ENCODE assay signal across 18 cellular contexts in the genomic region with DNA sequence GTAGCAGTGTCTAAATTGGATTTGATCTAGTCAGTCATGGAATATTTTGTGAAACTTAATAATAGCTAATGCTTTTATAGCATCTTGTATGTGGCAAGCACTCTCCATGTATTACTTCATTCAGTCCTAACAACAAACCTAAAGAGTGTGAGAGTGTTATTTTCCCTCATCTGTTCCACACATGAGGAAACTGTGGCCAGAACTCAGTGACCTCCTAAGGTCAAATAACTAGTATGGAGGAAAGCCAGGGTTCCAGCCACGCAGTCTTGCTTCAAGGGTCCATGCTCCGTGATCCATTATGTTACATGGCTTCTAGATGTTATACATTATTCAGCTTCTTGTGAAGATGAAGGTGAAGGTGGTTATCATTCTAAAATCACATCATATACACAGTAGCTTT. TPM values are rescaled to one million over a fixed set of nuclear protein-coding genes. Genes with fewer than 3 reads are reported as not detected.
DNase-seq lines count a peak whose midpoint lies in the region; ATAC-seq and TF ChIP-seq lines count a peak whose summit lies in the region.
"Had no signal": no experiment of that assay in that cellular context is flagged by ENCODE, and none has a peak within 500 bp of the region (broad histone marks: within the 10 kb centered on the region; RNA-seq: fewer than 3 reads in every experiment).

No MANE protein-coding gene starts in this region.

- H3K4me3 ChIP-seq in AG04450 (ENCODE audit: low read depth, low read length) (no peak overlapping the region), choroid plexus epithelial cell (ENCODE audit: low read depth, low read length) (no peak overlapping the region), mesenchymal stem cell (ENCODE audit: insufficient read depth in 1 of 2, low read depth in 1 of 2, low read length in 2 of 2) (no peak overlapping the region)
- H3K4me3 ChIP-seq: body of pancreas had no signal

- H3K4ac ChIP-seq in mesenchymal stem cell (ENCODE audit: low read depth in 1 of 2, low read length in 2 of 2): no peak overlapping the region

- no peaks in the 10 kb centered on the region for H3K27me3 ChIP-seq in AG04450 (ENCODE audit: control insufficient read depth, insufficient read depth, low read length)
- no peaks in the 10 kb centered on the region for H3K27me3 ChIP-seq in mesenchymal stem cell (ENCODE audit: control insufficient read depth in 1 of 2, insufficient read depth in 1 of 2, low read length in 2 of 2)
- H3K27me3 ChIP-seq: body of pancreas had no signal

- no peak for TF ChIP-seq CTCF in AG04450 (IDR thresholded peaks at IDR 0.05; ENCODE audit: low read depth, low read length)
- no peak for TF ChIP-seq CTCF in choroid plexus epithelial cell (conservative IDR thresholded peaks at IDR 0.05; ENCODE audit: low read depth, low read length)

- DNase-seq in AG04450 (ENCODE audit: low read depth, low spot score): peak; percentile 6
- peak; percentile 44 for DNase-seq in GM04503 (ENCODE audit: low read depth)
- DNase-seq in choroid plexus epithelial cell (ENCODE audit: low read depth): peak; percentile 73
- peak; percentile 68 for DNase-seq in mesenchymal stem cell
- no peak for DNase-seq in DMS79 treated with DMSO at 0.1 percent for 48 hours (lab: John Stamatoyannopoulos, UW)
- no peak for DNase-seq in stimulated activated CD4-positive, alpha-beta T cell treated with anti-CD3 and anti-CD28 coated beads, Interleukin-4, amount 100 ng/mL, for 1 hour
- DNase-seq: activated CD4-positive, alpha-beta T cell treated with anti-CD3 and anti-CD28 coated beads, Interleukin-2, amount 50 U/mL, for 1 hour; activated naive CD4-positive, alpha-beta T cell; AML-193; body of pancreas; Caco-2; head of caudate nucleus; stimulated activated naive CD8-positive, alpha-beta T cell treated with anti-CD3 and anti-CD28 coated beads, Interleukin-15, Interleukin-2, amounts not matched to agents 100 U/mL and 50 U/mL, for 24 hours had no signal

- H4K91ac ChIP-seq in mesenchymal stem cell (ENCODE audit: low read length): no peak overlapping the region

- H2BK15ac ChIP-seq in mesenchymal stem cell (ENCODE audit: low read depth, poor library complexity, severe bottlenecking): no peak overlapping the region

- ATAC-seq in HG02973 (IDR thresholded peaks at IDR 0.05; ENCODE audit: unreplicated experiment) (no peak), HG03175 (IDR thresholded peaks at IDR 0.05; ENCODE audit: unreplicated experiment) (no peak)
- ATAC-seq: body of pancreas; natural killer cell treated with Interleukin-12 subunit alpha and Interleukin-12 subunit beta and Interleukin-15 and Interleukin-18, amount 100 ng/mL, for 72 hours; stimulated activated naive CD8-positive, alpha-beta T cell treated with anti-CD3 and anti-CD28 coated beads, Interleukin-15, Interleukin-2, amounts not matched to agents 100 U/mL and 50 U/mL, for 24 hours had no signal

- 94% methylated on average over 2 of the region's 2 CpGs for WGBS in mesenchymal stem cell

- no peak overlapping the region for H2BK12ac ChIP-seq in mesenchymal stem cell (ENCODE audit: low read length in 2 of 2)

- no peak overlapping the region for H3K27ac ChIP-seq in AG04450 (ENCODE audit: low read depth, low read length)
- no peak overlapping the region for H3K27ac ChIP-seq in mesenchymal stem cell (ENCODE audit: low read length, poor library complexity, severe bottlenecking)
- H3K27ac ChIP-seq: body of pancreas, HL-60, RWPE1 had no signal

- H3K79me1 ChIP-seq in mesenchymal stem cell (replicated peaks; ENCODE audit: low read length, poor library complexity, severe bottlenecking): peaks cover 7% of the 10 kb centered on the region

- POLR2A ChIA-PET in AG04450 (lab: Yijun Ruan, JAX): interaction anchor here (1.0 to 1.1 kb wide), 2 partner anchors 31 to 42 kb away, joined by 3 to 4 read pairs; no protein-coding TSS in a partner anchor

- no peak overlapping the region for H3K18ac ChIP-seq in mesenchymal stem cell (ENCODE audit: low read depth in 1 of 2, low read length in 2 of 2)

- no peak overlapping the region for H2AFZ ChIP-seq in mesenchymal stem cell (ENCODE audit: low read depth, low read length)

- no peak overlapping the region for H2BK120ac ChIP-seq in mesenchymal stem cell (ENCODE audit: low read depth, low read length)

- no peaks in the 10 kb centered on the region for H3K4me1 ChIP-seq in mesenchymal stem cell (ENCODE audit: control insufficient read depth, insufficient read depth, low read depth, low read length)
- H3K4me1 ChIP-seq: Caco-2 had no signal

- no peak overlapping the region for H2AK5ac ChIP-seq in mesenchymal stem cell (ENCODE audit: low read length, severe bottlenecking)

- no peaks in the 10 kb centered on the region for H3K9me3 ChIP-seq in AG04450 (ENCODE audit: control insufficient read depth, insufficient read depth, low read length)
- H3K9me3 ChIP-seq in mesenchymal stem cell (ENCODE audit: control insufficient read depth, low read length): no peaks in the 10 kb centered on the region
- H3K9me3 ChIP-seq: body of pancreas had no signal

- no peak overlapping the region for H2BK5ac ChIP-seq in mesenchymal stem cell (ENCODE audit: low read depth, low read length, poor library complexity, severe bottlenecking)

- no peak overlapping the region for H3K14ac ChIP-seq in mesenchymal stem cell (ENCODE audit: low read length in 2 of 2)

- H3K9ac ChIP-seq in mesenchymal stem cell (ENCODE audit: low read length): peak overlapping the region; percentile 9

- no peak overlapping the region for H4K8ac ChIP-seq in mesenchymal stem cell (ENCODE audit: low read length)

- H3K23ac ChIP-seq in mesenchymal stem cell (ENCODE audit: low read length in 2 of 2): no peak overlapping the region

- H3K36me3 ChIP-seq in mesenchymal stem cell (ENCODE audit: control insufficient read depth in 1 of 2, insufficient read depth in 2 of 2, low read depth in 1 of 2, low read length in 2 of 2): peaks cover 3 to 10% of the 10 kb centered on the region in 2 experiments

- H3K4me2 ChIP-seq in mesenchymal stem cell (ENCODE audit: low read length, poor library complexity, severe bottlenecking): no peak overlapping the region

- CTCF ChIA-PET in AG04450 (lab: Charles Lee): interaction anchor here (1.1 to 2.1 kb wide), 2 partner anchors 136 to 224 kb away, joined by 3 to 6 read pairs; no protein-coding TSS in a partner anchor

RNA-seq across cellular contexts. Expression of gene TWSG1, which starts 45.5 kb away (rescaled TPM):
- polyA plus RNA-seq in AG04450 (2011; rRNA removed): 301 and 328 TPM in 2 replicates
- 368 and 380 TPM in 2 replicates for polyA minus RNA-seq in AG04450 (2011; rRNA and poly(A)+ RNA removed)
- 88.2 TPM for polyA plus RNA-seq in mesenchymal stem cell (2013, experiment 1 of 2)
- 101 TPM for polyA plus RNA-seq in mesenchymal stem cell (2013, experiment 2 of 2)

Comparison
In these comparisons a context has a peak if more than half of its experiments do, and no peak if none do; other contexts are left out.
1. DNase-seq: peak in AG04450 (single experiment), GM04503 (single experiment), choroid plexus epithelial cell (single experiment) and mesenchymal stem cell (single experiment); none in DMS79 treated with DMSO at 0.1 percent for 48 hours (single experiment) and stimulated activated CD4-positive, alpha-beta T cell treated with anti-CD3 and anti-CD28 coated beads, Interleukin-4, amount 100 ng/mL, for 1 hour (single experiment).